22 cellular contexts compared by ENCODE assay signal in genomic region chr5:39417979-39418378, GRCh38. TPM values are rescaled to one million over a fixed set of nuclear protein-coding genes. Genes with fewer than 3 reads are reported as not detected.
"Had no signal": no experiment of that assay in that cellular context is flagged by ENCODE, and none has a peak within 500 bp of the region (broad histone marks: within the 10 kb centered on the region; RNA-seq: fewer than 3 reads in every experiment).

No MANE protein-coding gene starts in this region.

- FAIRE-seq: endometrium, small intestine had no signal

- DNase-seq: dorsolateral prefrontal cortex; effector CD8-positive, alpha-beta T cell; foreskin keratinocyte; heart right ventricle; islet precursor cell; mammary epithelial cell; mucosa of descending colon; natural killer cell; ovary; small intestine; stimulated activated CD4-positive, alpha-beta T cell treated with anti-CD3 and anti-CD28 coated beads, Interleukin-12 subunit alpha, Interleukin-12 subunit beta, amount 100 ng/mL, for 4 hours; stimulated activated CD4-positive, alpha-beta T cell treated with anti-CD3 and anti-CD28 coated beads, Interleukin-2, amount 100 ng/mL, for 48 hours; stimulated activated naive CD4-positive, alpha-beta T cell treated with Interleukin-2 at 50 U/mL for 16 hours; trophoblast cell had no signal

- H3K36me3 ChIP-seq: ovary, right atrium auricular region had no signal

- H3K4me3 ChIP-seq: coronary artery, dorsolateral prefrontal cortex, mucosa of descending colon, ovary, right atrium auricular region had no signal

- H3K27me3 ChIP-seq: dorsolateral prefrontal cortex, foreskin keratinocyte, heart right ventricle, ovary, right atrium auricular region had no signal

- H3K27ac ChIP-seq: coronary artery, dorsolateral prefrontal cortex, foreskin keratinocyte, heart right ventricle, ovary, right atrium auricular region had no signal

- H3K9me3 ChIP-seq: heart right ventricle, mucosa of descending colon, ovary, right atrium auricular region had no signal

RNA-seq across cellular contexts. Expression of gene C9, which starts 53.7 kb away (rescaled TPM):
- total RNA-seq: chondrocyte, dorsolateral prefrontal cortex, esophagus mucosa, foreskin keratinocyte, lower leg skin, neural crest cell, right atrium auricular region, urinary bladder had no signal
